Comparison of ENCODE assay signal across 9 cellular contexts in the genomic region with DNA sequence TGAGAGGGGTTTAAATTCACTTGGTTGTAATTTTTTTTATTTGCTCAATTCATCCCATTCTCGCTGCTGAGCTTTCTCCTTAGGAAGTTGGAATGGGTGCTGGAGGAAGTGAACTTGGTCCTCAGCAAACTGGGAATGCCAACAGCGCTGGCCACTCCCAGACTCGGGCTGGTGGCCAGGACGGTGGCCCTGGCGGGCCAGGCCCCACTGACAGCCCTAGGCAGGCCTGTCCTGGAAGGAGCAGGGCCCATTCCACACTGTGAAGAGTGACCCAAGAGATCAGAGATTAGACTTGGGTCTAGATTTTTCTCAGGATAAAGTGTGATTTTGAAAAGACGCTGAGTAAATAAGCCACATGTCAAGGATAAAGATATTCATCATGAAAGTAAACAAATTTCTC.
DNase-seq lines count a peak whose midpoint lies in the region; ATAC-seq and TF ChIP-seq lines count a peak whose summit lies in the region.
"Had no signal": no experiment of that assay in that cellular context is flagged by ENCODE, and none has a peak within 500 bp of the region (broad histone marks: within the 10 kb centered on the region; RNA-seq: fewer than 3 reads in every experiment).

No MANE protein-coding gene starts in this region.

- H3K36me3 ChIP-seq in CD8-positive, alpha-beta memory T cell (ENCODE audit: insufficient read depth, low read length): no peaks in the 10 kb centered on the region
- H3K36me3 ChIP-seq in heart left ventricle: no peaks in the 10 kb centered on the region
- H3K36me3 ChIP-seq in prostate gland: no peaks in the 10 kb centered on the region

- POLR2A ChIA-PET in CD8-positive, alpha-beta memory T cell (lab: Charles Lee): interaction anchor here (0.6 to 2.0 kb wide), 4 partner anchors 27 to 758 kb away, joined by 3 to 19 read pairs (median 4); partner anchors contain the start of gene HDAC4
- POLR2A ChIA-PET in T-cell (lab: Charles Lee): interaction anchor here (0.6 to 1.4 kb wide), 5 partner anchors 27 to 382 kb away, joined by 3 to 10 read pairs (median 5); partner anchors contain the start of gene HDAC4 (in 1 of the 2)

- H3K9me3 ChIP-seq in CD8-positive, alpha-beta memory T cell (ENCODE audit: low read length): no peaks in the 10 kb centered on the region
- H3K9me3 ChIP-seq in heart left ventricle (no peaks in the 10 kb centered on the region), prostate gland (no peaks in the 10 kb centered on the region)

- no peaks in the 10 kb centered on the region for H3K27me3 ChIP-seq in CD8-positive, alpha-beta memory T cell (ENCODE audit: insufficient read depth, low read length, poor library complexity, severe bottlenecking)
- H3K27me3 ChIP-seq in heart left ventricle (no peaks in the 10 kb centered on the region), prostate gland (replicated peaks; ENCODE audit: insufficient read depth) (no peaks in the 10 kb centered on the region)

- 43 to 49% (median 46%) methylated on average over 6 of the region's 6 CpGs for WGBS in heart left ventricle, 4 donors
- WGBS in prostate gland: 14% methylated on average over 6 of the region's 6 CpGs

- ATAC-seq in T-cell (replicated peaks in 1 of 4) (no peak), heart left ventricle (peak; percentile 52 to 66 (median 52)), GM18867 (IDR thresholded peaks at IDR 0.05; ENCODE audit: unreplicated experiment) (no peak)

- H3K4me1 Mint-ChIP-seq in CD8-positive, alpha-beta memory T cell: peaks cover 77 to 90% (median 81%) of the 10 kb centered on the region in 3 donors
- H3K4me1 Mint-ChIP-seq in T-cell: peaks cover 84 to 92% (median 90%) of the 10 kb centered on the region in 3 donors

- H3K4me1 ChIP-seq in CD8-positive, alpha-beta memory T cell (ENCODE audit: insufficient read depth, low read length): peaks cover 78% of the 10 kb centered on the region
- H3K4me1 ChIP-seq in heart left ventricle: peaks cover 28 to 76% (median 59%) of the 10 kb centered on the region in 12 donors
- H3K4me1 ChIP-seq in prostate gland (replicated peaks): peaks cover 31% of the 10 kb centered on the region

- TF ChIP-seq CTCF in heart left ventricle (IDR thresholded peaks at IDR 0.05) (no peak), prostate gland (IDR thresholded peaks at IDR 0.05) (no peak)

- H3K9me3 Mint-ChIP-seq in CD8-positive, alpha-beta memory T cell: no peaks in the 10 kb centered on the region
- H3K9me3 Mint-ChIP-seq in T-cell: no peaks in the 10 kb centered on the region

- intact Hi-C loops in heart left ventricle (cut with DNase I) (no loop called here), prostate gland (cut with DNase I) (no loop called here)

- DNase-seq in CD8-positive, alpha-beta memory T cell: no peak
- no peak for DNase-seq in T-cell
- peak in 2 of 5 donors; percentile 64 to 70 for DNase-seq in heart left ventricle
- DNase-seq in prostate gland (ENCODE audit: low spot score): peak; percentile 65
- no peak for DNase-seq in SIG-M5 (lab: John Stamatoyannopoulos, UW)
- no peak for DNase-seq in epidermal melanocyte (ENCODE audit: insufficient read length, low spot score)
- DNase-seq in DMS79 (lab: John Stamatoyannopoulos, UW): no peak
- DNase-seq: NCI-H526 treated with DMSO at 0.1 percent for 48 hours had no signal

- H3K27ac Mint-ChIP-seq in CD8-positive, alpha-beta memory T cell: peak overlapping the region; percentile 61 to 99 (median 99)
- H3K27ac Mint-ChIP-seq in T-cell: peak overlapping the region in 1 of 2 donors; percentile 99

- H3K27me3 Mint-ChIP-seq in CD8-positive, alpha-beta memory T cell: peaks cover 0 to 3% of the 10 kb centered on the region in 2 donors
- H3K27me3 Mint-ChIP-seq in T-cell: no peaks in the 10 kb centered on the region

- peak overlapping the region; percentile 54 to 98 (median 78) for H3K4me3 Mint-ChIP-seq in CD8-positive, alpha-beta memory T cell
- H3K4me3 Mint-ChIP-seq in T-cell: peak overlapping the region; percentile 1 to 95 (median 87)

- TF ChIP-seq POLR2A in heart left ventricle (IDR thresholded peaks at IDR 0.05) (no peak), prostate gland (IDR thresholded peaks at IDR 0.05) (no peak)

- H3K4me3 ChIP-seq in CD8-positive, alpha-beta memory T cell (ENCODE audit: low read length): peak overlapping the region; percentile 100
- H3K4me3 ChIP-seq in heart left ventricle: peak overlapping the region in 2 of 12 donors; percentile 22 to 49
- H3K4me3 ChIP-seq in prostate gland: no peak overlapping the region

- H3K36me3 Mint-ChIP-seq in CD8-positive, alpha-beta memory T cell: peaks cover 0 to 6% (median 4%) of the 10 kb centered on the region in 3 donors
- H3K36me3 Mint-ChIP-seq in T-cell: peaks cover 10% of the 10 kb centered on the region

- H3K27ac ChIP-seq in CD8-positive, alpha-beta memory T cell (ENCODE audit: low read depth, low read length): no peak overlapping the region
- H3K27ac ChIP-seq in heart left ventricle (peak overlapping the region; percentile 50 to 86 (median 76)), prostate gland (peak overlapping the region; percentile 74 to 75)

- CTCF ChIA-PET in CD8-positive, alpha-beta memory T cell (lab: Charles Lee): interaction anchor here (0.7 to 3.1 kb wide), 24 partner anchors 8 to 612 kb away, joined by 3 to 27 read pairs (median 4); partner anchors contain the start of gene HDAC4
- CTCF ChIA-PET in T-cell (lab: Charles Lee): interaction anchor here (0.7 to 2.1 kb wide), 15 partner anchors 8 to 236 kb away, joined by 3 to 16 read pairs (median 3); no protein-coding TSS in a partner anchor

Comparison
In these comparisons a context has a peak if more than half of its experiments do, and no peak if none do; other contexts are left out.
1. ATAC-seq: peak in heart left ventricle (4 of 4); none in T-cell (0 of 4) and GM18867 (single experiment).